8 cellular contexts compared by ENCODE assay signal in the genomic region with DNA sequence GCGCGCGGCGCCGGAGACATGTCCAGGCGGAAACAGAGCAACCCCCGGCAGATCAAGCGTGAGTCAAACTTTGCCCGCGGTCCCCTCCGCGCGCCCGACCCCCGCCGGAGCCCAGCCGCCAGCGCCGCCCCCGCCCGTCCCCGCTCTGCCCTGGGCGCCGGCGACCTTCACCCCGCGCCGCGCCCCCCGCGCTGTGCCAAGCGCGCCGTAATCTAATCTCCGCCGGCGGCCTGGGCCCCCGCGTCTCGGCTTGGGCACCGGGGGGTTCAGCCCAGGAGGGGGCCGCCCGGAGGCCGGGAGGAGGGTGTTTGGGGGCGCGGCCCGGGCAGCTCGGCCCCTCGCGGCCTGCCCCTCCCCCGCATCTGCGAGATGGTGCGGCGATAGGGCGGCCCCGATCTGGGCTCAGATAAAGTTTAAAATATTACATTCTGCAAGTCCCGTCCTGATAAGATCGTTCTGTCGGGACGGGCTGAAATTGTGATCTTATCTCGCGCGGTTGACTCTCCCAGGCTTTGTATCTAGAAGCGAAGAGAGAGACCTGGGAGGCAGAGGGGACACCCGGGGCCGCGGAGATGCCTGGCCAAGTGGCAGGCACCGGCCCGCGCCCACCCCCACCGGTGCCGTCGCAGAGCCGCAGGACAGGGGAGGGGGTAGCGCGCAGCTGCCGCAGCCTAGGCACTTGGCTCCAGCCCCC. TPM values are rescaled to one million over a fixed set of nuclear protein-coding genes. Genes with fewer than 3 reads are reported as not detected.
DNase-seq lines count a peak whose midpoint lies in the region; ATAC-seq and TF ChIP-seq lines count a peak whose summit lies in the region.

No MANE protein-coding gene starts in this region.

- no peak overlapping the region; the same call in 1 of the 2 replicates for H3K4ac ChIP-seq in IMR-90 (ENCODE audit: low read depth, low read length)

- H3K4me3 ChIP-seq in IMR-90 (ENCODE audit: insufficient read depth, low read depth, low read length) (peak overlapping the region; percentile 55), kidney epithelial cell (ENCODE audit: low read depth, low read length) (peak overlapping the region; percentile 47)

- no peak overlapping the region for H2BK5ac ChIP-seq in IMR-90 (ENCODE audit: low read depth, low read length, poor library complexity, severe bottlenecking)

- ATAC-seq in IMR-90 (ENCODE audit: low read depth): peak; percentile 0
- no peak for ATAC-seq in activated naive CD4-positive, alpha-beta T cell treated with anti-CD3 and anti-CD28 coated beads, Interleukin-2, amount 50 U/mL, for 72 hours
- no peak for ATAC-seq in stimulated activated naive CD8-positive, alpha-beta T cell treated with anti-CD3 and anti-CD28 coated beads, Interleukin-15, Interleukin-2, amounts not matched to agents 100 U/mL and 50 U/mL, for 24 hours
- ATAC-seq in HG03342 (IDR thresholded peaks at IDR 0.05; ENCODE audit: unreplicated experiment): no peak

- no peak overlapping the region for H3K27ac Mint-ChIP-seq in CD14-positive monocyte
- H3K27ac Mint-ChIP-seq in activated naive CD4-positive, alpha-beta T cell treated with anti-CD3 and anti-CD28 coated beads, Interleukin-2, amount 50 U/mL, for 72 hours: peak overlapping the region in 1 of 2 donors; percentile 93

- peaks cover 10 to 39% of the 10 kb centered on the region in 2 experiments for H3K79me1 ChIP-seq in IMR-90 (ENCODE audit: low read depth in 1 of 2, low read length in 2 of 2)

- peak overlapping the region; percentile 52; the same call in 1 of the 2 replicates for H3K14ac ChIP-seq in IMR-90 (replicated peaks; ENCODE audit: low read depth, low read length)

- H2AK9ac ChIP-seq in IMR-90 (replicated peaks; ENCODE audit: low read depth, low read length, poor library complexity): peak overlapping the region; percentile 86

- H4K91ac ChIP-seq in IMR-90 (ENCODE audit: insufficient read depth, low read depth, low read length): no peak overlapping the region

- H4K5ac ChIP-seq in IMR-90 (ENCODE audit: low read depth, low read length): no peak overlapping the region

- no peak for DNase-seq in CD14-positive monocyte (ENCODE audit: low spot score)
- DNase-seq in IMR-90: no peak
- DNase-seq in activated naive CD4-positive, alpha-beta T cell treated with anti-CD3 and anti-CD28 coated beads, Interleukin-2, amount 50 U/mL, for 72 hours (ENCODE audit: low spot score in 2 of 2): peak; percentile 34 to 68
- no peak for DNase-seq in kidney epithelial cell (ENCODE audit: low read depth)
- DNase-seq in stimulated activated naive CD8-positive, alpha-beta T cell treated with anti-CD3 and anti-CD28 coated beads, Interleukin-15, Interleukin-2, amounts not matched to agents 100 U/mL and 50 U/mL, for 24 hours: peak; percentile 56
- no peak for DNase-seq in NCI-H1694 treated with DMSO at 0.1 percent for 48 hours (lab: John Stamatoyannopoulos, UW)
- DNase-seq in GDM1 (lab: John Stamatoyannopoulos, UW): no peak

- peak overlapping the region; percentile 95 for H3K4me2 ChIP-seq in IMR-90 (ENCODE audit: low read depth, low read length)

- H2BK15ac ChIP-seq in IMR-90 (ENCODE audit: low read depth, low read length): no peak overlapping the region

- intact Hi-C loops in CD14-positive monocyte (cut with micrococcal nuclease) (loop anchor here (2.0 to 5.0 kb wide), 4 partner anchors 81 to 739 kb away; no protein-coding TSS in a partner anchor), IMR-90 (cut with micrococcal nuclease) (loop anchor here (2.0 kb wide), 1 partner anchor 49 kb away; no protein-coding TSS in a partner anchor)

- BruUV-seq in IMR-90 (replicated peaks; lab: Mats Ljungman, UMichigan): no TSS peak

- no peak for TF ChIP-seq CTCF in CD14-positive monocyte (IDR thresholded peaks at IDR 0.05)
- TF ChIP-seq CTCF in IMR-90 (conservative IDR thresholded peaks at IDR 0.05; ENCODE audit: low read depth, low read length): no peak
- no peak for TF ChIP-seq CTCF in kidney epithelial cell (IDR thresholded peaks at IDR 0.05; ENCODE audit: insufficient read depth, low read length, poor library complexity, severe bottlenecking)

- dilution Hi-C loops in IMR-90 (cut with HindIII; ENCODE audit: low sequenced_read_pairs, unreplicated experiment): no loop called here

- H3K27me3 Mint-ChIP-seq in CD14-positive monocyte (ENCODE audit: low read depth in 3 of 3): peaks cover 52 to 85% (median 52%) of the 10 kb centered on the region in 3 donors

- CTCF ChIA-PET in IMR-90 (lab: Yijun Ruan, JAX): no interaction called here

- H4K20me1 ChIP-seq in IMR-90 (ENCODE audit: insufficient read depth, low read length): peaks cover 42% of the 10 kb centered on the region

- H2AFZ ChIP-seq in IMR-90 (replicated peaks; ENCODE audit: low read length, poor library complexity): peak overlapping the region; percentile 69

- peaks cover 0 to 22% (median 6%) of the 10 kb centered on the region in 7 donors for H3K9me3 Mint-ChIP-seq in CD14-positive monocyte
- no peaks in the 10 kb centered on the region for H3K9me3 Mint-ChIP-seq in activated naive CD4-positive, alpha-beta T cell treated with anti-CD3 and anti-CD28 coated beads, Interleukin-2, amount 50 U/mL, for 72 hours

- H2BK20ac ChIP-seq in IMR-90 (ENCODE audit: low read depth, low read length): no peak overlapping the region

- no peak overlapping the region for H2BK120ac ChIP-seq in IMR-90 (ENCODE audit: low read depth, low read length)

- H3K27me3 ChIP-seq in IMR-90 (ENCODE audit: control insufficient read depth, insufficient read depth, low read length): no peaks in the 10 kb centered on the region; the same call in 1 of the 2 replicates
- H3K27me3 ChIP-seq in kidney epithelial cell (ENCODE audit: control insufficient read depth, insufficient read depth, low read length): peaks cover 17% of the 10 kb centered on the region

- no peak overlapping the region for H3K18ac ChIP-seq in IMR-90 (ENCODE audit: low read depth, low read length)

- no peak overlapping the region for H3K23ac ChIP-seq in IMR-90 (ENCODE audit: low read depth, low read length)

- no peak for TF ChIP-seq RAD21 in IMR-90 (IDR thresholded peaks at IDR 0.05; ENCODE audit: low read length)

- H3K56ac ChIP-seq in IMR-90 (ENCODE audit: extremely low read depth, insufficient read depth, low read length): no peak overlapping the region

- no peak overlapping the region for H4K8ac ChIP-seq in IMR-90 (ENCODE audit: low read depth in 2 of 2, low read length in 2 of 2)

- H3K27ac ChIP-seq in IMR-90 (ENCODE audit: insufficient read depth, low read length): no peak overlapping the region; the same call in 1 of the 2 replicates

- peak overlapping the region; percentile 25 for H3K9ac ChIP-seq in IMR-90 (ENCODE audit: low read depth, low read length)

- POLR2A ChIA-PET in IMR-90 (lab: Charles Lee; ENCODE audit: unreplicated experiment): no interaction called here

- TF ChIP-seq POLR2A in IMR-90 (IDR thresholded peaks at IDR 0.05; ENCODE audit: low read depth, low read length): no peak

- peaks cover 14% of the 10 kb centered on the region for H3K4me1 ChIP-seq in IMR-90 (ENCODE audit: control insufficient read depth, insufficient read depth, low read length)

- H3K36me3 ChIP-seq in IMR-90 (ENCODE audit: control insufficient read depth, insufficient read depth, low read length) (no peaks in the 10 kb centered on the region), kidney epithelial cell (ENCODE audit: control insufficient read depth, insufficient read depth, low read length) (no peaks in the 10 kb centered on the region)

- no peak overlapping the region for H2AK5ac ChIP-seq in IMR-90 (ENCODE audit: low read depth, low read length)

- 3% methylated on average over 10 of the region's 77 CpGs; no CpG with 5 or more reads in 1 of the 2 experiments for WGBS in IMR-90 (ENCODE audit: extremely low coverage in 2 of 2, insufficient read length in 1 of 2), 2 experiments

- peaks cover 11% of the 10 kb centered on the region for H3K9me1 ChIP-seq in IMR-90 (ENCODE audit: insufficient read depth, low read length)

- no peaks in the 10 kb centered on the region for H3K36me3 Mint-ChIP-seq in CD14-positive monocyte
- H3K36me3 Mint-ChIP-seq in activated naive CD4-positive, alpha-beta T cell treated with anti-CD3 and anti-CD28 coated beads, Interleukin-2, amount 50 U/mL, for 72 hours: peaks cover 0 to 8% of the 10 kb centered on the region in 2 donors

- peaks cover 33% of the 10 kb centered on the region for H3K4me1 Mint-ChIP-seq in CD14-positive monocyte

- in situ Hi-C loops in IMR-90 (cut with MboI; ENCODE audit: low sequenced_read_pairs): no loop called here

- H3K9me3 ChIP-seq in IMR-90 (ENCODE audit: control insufficient read depth, insufficient read depth, low read length): no peaks in the 10 kb centered on the region

- H3K4me3 Mint-ChIP-seq in CD14-positive monocyte: peak overlapping the region; percentile 65 to 71

TF ChIP-seq in IMR-90, 13 proteins besides CTCF, POLR2A, EP300 and RAD21 (continues in another document):
- TF ChIP-seq NFE2L2 (IDR thresholded peaks at IDR 0.05; ENCODE audit: low read depth, low read length): no peak
- no peak for TF ChIP-seq CHD1 (IDR thresholded peaks at IDR 0.05; ENCODE audit: low read depth, low read length)
- TF ChIP-seq MAZ (IDR thresholded peaks at IDR 0.05; ENCODE audit: borderline replicate concordance, low read depth, low read length): no peak
- TF ChIP-seq MXI1 (IDR thresholded peaks at IDR 0.05; ENCODE audit: borderline replicate concordance, low read depth, low read length): no peak
- no peak for TF ChIP-seq RFX5 (IDR thresholded peaks at IDR 0.05; ENCODE audit: low read depth, low read length)
- TF ChIP-seq FOS (IDR thresholded peaks at IDR 0.05; ENCODE audit: low read depth, low read length): no peak
- TF ChIP-seq ELK1 (IDR thresholded peaks at IDR 0.05; ENCODE audit: borderline replicate concordance, low read depth, low read length): no peak
- no peak for TF ChIP-seq MAFK (IDR thresholded peaks at IDR 0.05; ENCODE audit: low read depth, low read length)
- no peak for TF ChIP-seq BHLHE40 (IDR thresholded peaks at IDR 0.05; ENCODE audit: low read depth, low read length)

RNA-seq across cellular contexts. Expression of gene ZFPM1, which starts 0.7 kb away (rescaled TPM):
- polyA plus RNA-seq in CD14-positive monocyte (under 1 TPM; 0.04 to 0.12 TPM), IMR-90 (2012; rRNA removed) (1.1 and 1.8 TPM in 2 replicates)
- total RNA-seq in IMR-90 (2012; rRNA removed) (0.28 and 0.36 TPM in 2 replicates), kidney epithelial cell (3.7 and 6.2 TPM in 2 replicates)
- polyA plus RNA-seq in IMR-90 (2012; cell fraction: cytosol; rRNA removed): 1.2 and 2.4 TPM in 2 replicates
- 4.0 and 9.2 TPM in 2 replicates for polyA plus RNA-seq in IMR-90 (2012; cell fraction: nucleus; rRNA removed; ENCODE audit: low replicate concordance)
- 10 to 100 TPM; 15.5 to 25.1 TPM for total RNA-seq in activated naive CD4-positive, alpha-beta T cell treated with anti-CD3 and anti-CD28 coated beads, Interleukin-2, amount 50 U/mL, for 72 hours

Comparison
In these comparisons a context has a peak if more than half of its experiments do, and no peak if none do; other contexts are left out.
1. DNase-seq: peak in activated naive CD4-positive, alpha-beta T cell treated with anti-CD3 and anti-CD28 coated beads, Interleukin-2, amount 50 U/mL, for 72 hours (2 of 2) and stimulated activated naive CD8-positive, alpha-beta T cell treated with anti-CD3 and anti-CD28 coated beads, Interleukin-15, Interleukin-2, amounts not matched to agents 100 U/mL and 50 U/mL, for 24 hours (single experiment); none in CD14-positive monocyte (single experiment), IMR-90 (single experiment), kidney epithelial cell (single experiment), NCI-H1694 treated with DMSO at 0.1 percent for 48 hours (single experiment) and GDM1 (single experiment).